In genomic region chr17:7218774-7219173, GRCh38 we compare ENCODE assay signal across 11 cellular contexts. TPM values are rescaled to one million over a fixed set of nuclear protein-coding genes. Genes with fewer than 3 reads are reported as not detected.
DNase-seq lines count a peak whose midpoint lies in the region; ATAC-seq and TF ChIP-seq lines count a peak whose summit lies in the region.
"Had no signal": no experiment of that assay in that cellular context is flagged by ENCODE, and none has a peak within 500 bp of the region (broad histone marks: within the 10 kb centered on the region; RNA-seq: fewer than 3 reads in every experiment).

No MANE protein-coding gene starts in this region.

- H3K4me3 ChIP-seq in lower lobe of right lung (no peak overlapping the region), thymus (ENCODE audit: low read length) (no peak overlapping the region)

- intact Hi-C loops in lower lobe of right lung (cut with DNase I): no loop called here

- TF ChIP-seq CTCF in lower lobe of right lung (IDR thresholded peaks at IDR 0.05): no peak

- H3K27me3 ChIP-seq in lower lobe of right lung (ENCODE audit: low read depth) (no peaks in the 10 kb centered on the region), thymus (ENCODE audit: control insufficient read depth, insufficient read depth) (no peaks in the 10 kb centered on the region)
- H3K27me3 ChIP-seq: MG63, pancreas had no signal

- H3K9me3 ChIP-seq in lower lobe of right lung (no peaks in the 10 kb centered on the region), thymus (ENCODE audit: control insufficient read depth) (no peaks in the 10 kb centered on the region)
- H3K9me3 ChIP-seq: MG63, pancreas had no signal

- H3K4me1 Mint-ChIP-seq in activated T-cell treated with anti-CD3 and anti-CD28 coated beads, Interleukin-2, amount 50 U/mL, for 72 hours (ENCODE audit: low read depth): peaks cover 78% of the 10 kb centered on the region
- peaks cover 66% of the 10 kb centered on the region for H3K4me1 Mint-ChIP-seq in activated naive CD8-positive, alpha-beta T cell treated with anti-CD3 and anti-CD28 coated beads for 36 hours

- H3K27ac ChIP-seq in lower lobe of right lung: peak overlapping the region; percentile 97
- peak overlapping the region; percentile 37 for H3K27ac ChIP-seq in thymus (ENCODE audit: low read depth)

- peak overlapping the region; percentile 4 to 95 for H3K4me3 Mint-ChIP-seq in activated T-cell treated with anti-CD3 and anti-CD28 coated beads, Interleukin-2, amount 50 U/mL, for 72 hours
- H3K4me3 Mint-ChIP-seq in activated naive CD8-positive, alpha-beta T cell treated with anti-CD3 and anti-CD28 coated beads for 36 hours: peak overlapping the region; percentile 99

- H3K9me3 Mint-ChIP-seq in activated T-cell treated with anti-CD3 and anti-CD28 coated beads, Interleukin-2, amount 50 U/mL, for 72 hours: no peaks in the 10 kb centered on the region
- H3K9me3 Mint-ChIP-seq in activated naive CD8-positive, alpha-beta T cell treated with anti-CD3 and anti-CD28 coated beads for 36 hours: no peaks in the 10 kb centered on the region

- 79% methylated on average over 5 of the region's 5 CpGs for WGBS in thymus

- no peak overlapping the region for H3K27ac Mint-ChIP-seq in activated T-cell treated with anti-CD3 and anti-CD28 coated beads, Interleukin-2, amount 50 U/mL, for 72 hours
- peak overlapping the region; percentile 75 for H3K27ac Mint-ChIP-seq in activated naive CD8-positive, alpha-beta T cell treated with anti-CD3 and anti-CD28 coated beads for 36 hours

- ATAC-seq in activated T-cell treated with anti-CD3 and anti-CD28 coated beads, Interleukin-2, amount 50 U/mL, for 72 hours (replicated peaks in 1 of 2): no peak
- ATAC-seq in lower lobe of right lung: no peak
- ATAC-seq: pancreas had no signal

- peaks cover 0 to 2% of the 10 kb centered on the region in 2 donors for H3K36me3 Mint-ChIP-seq in activated T-cell treated with anti-CD3 and anti-CD28 coated beads, Interleukin-2, amount 50 U/mL, for 72 hours (ENCODE audit: insufficient read depth in 2 of 2)
- peaks cover 13% of the 10 kb centered on the region for H3K36me3 Mint-ChIP-seq in activated naive CD8-positive, alpha-beta T cell treated with anti-CD3 and anti-CD28 coated beads for 36 hours

- no peaks in the 10 kb centered on the region for H3K27me3 Mint-ChIP-seq in activated T-cell treated with anti-CD3 and anti-CD28 coated beads, Interleukin-2, amount 50 U/mL, for 72 hours (ENCODE audit: low read depth)
- peaks cover 3% of the 10 kb centered on the region for H3K27me3 Mint-ChIP-seq in activated naive CD8-positive, alpha-beta T cell treated with anti-CD3 and anti-CD28 coated beads for 36 hours

- no peak for DNase-seq in activated T-cell treated with anti-CD3 and anti-CD28 coated beads, Interleukin-2, amount 50 U/mL, for 72 hours
- DNase-seq in activated T-cell treated with anti-CD3 and anti-CD28 coated beads, Interleukin-2, amount 50 U/mL, for 48 hours: no peak
- DNase-seq in activated naive CD8-positive, alpha-beta T cell treated with anti-CD3 and anti-CD28 coated beads for 36 hours: no peak
- DNase-seq in lower lobe of right lung (no peak), cerebellar cortex (ENCODE audit: low spot score) (no peak), KG1 (lab: John Stamatoyannopoulos, UW) (no peak), NCI-H2227 (lab: John Stamatoyannopoulos, UW; ENCODE audit: unreplicated experiment) (no peak)
- DNase-seq: MG63; stimulated activated naive CD4-positive, alpha-beta T cell treated with Interleukin-2 at 50 U/mL for 16 hours had no signal

- H3K4me1 ChIP-seq in lower lobe of right lung: peaks cover 67% of the 10 kb centered on the region
- H3K4me1 ChIP-seq in thymus (ENCODE audit: control insufficient read depth, insufficient read depth, low read length): peaks cover 48% of the 10 kb centered on the region

- H3K36me3 ChIP-seq in lower lobe of right lung (peaks cover 26% of the 10 kb centered on the region), thymus (ENCODE audit: control insufficient read depth, insufficient read depth) (peaks cover 20% of the 10 kb centered on the region)

RNA-seq across cellular contexts. Expression of gene DLG4, which starts 0.9 kb away (rescaled TPM):
- 10 to 100 TPM; 16.2 to 16.7 TPM for total RNA-seq in activated T-cell treated with anti-CD3 and anti-CD28 coated beads, Interleukin-2, amount 50 U/mL, for 72 hours
- 1 to 10 TPM; 8.9 to 9.8 TPM for total RNA-seq in activated naive CD8-positive, alpha-beta T cell treated with anti-CD3 and anti-CD28 coated beads for 36 hours
- 29.3 TPM for total RNA-seq in lower lobe of right lung
- 15.1 TPM for polyA plus RNA-seq in thymus

RNA-seq across cellular contexts. Expression of gene ACADVL, which starts 1.0 kb away (rescaled TPM):
- total RNA-seq in activated T-cell treated with anti-CD3 and anti-CD28 coated beads, Interleukin-2, amount 50 U/mL, for 72 hours: 100 to 1,000 TPM; 335 to 386 TPM
- total RNA-seq in activated naive CD8-positive, alpha-beta T cell treated with anti-CD3 and anti-CD28 coated beads for 36 hours: 100 to 1,000 TPM; 245 to 256 TPM
- total RNA-seq in lower lobe of right lung: 576 TPM
- 990 TPM for polyA plus RNA-seq in thymus

RNA-seq across cellular contexts. Expression of gene DVL2, which starts 15.5 kb away (rescaled TPM):
- 10 to 100 TPM; 49.5 to 54.8 TPM for total RNA-seq in activated T-cell treated with anti-CD3 and anti-CD28 coated beads, Interleukin-2, amount 50 U/mL, for 72 hours
- total RNA-seq in activated naive CD8-positive, alpha-beta T cell treated with anti-CD3 and anti-CD28 coated beads for 36 hours: 10 to 100 TPM; 64.4 to 66.5 TPM
- 46.4 TPM for total RNA-seq in lower lobe of right lung
- 26.6 TPM for polyA plus RNA-seq in thymus

RNA-seq across cellular contexts. Expression of gene PHF23, which starts 20.5 kb away (rescaled TPM):
- 10 to 100 TPM; 28.9 to 32.2 TPM for total RNA-seq in activated T-cell treated with anti-CD3 and anti-CD28 coated beads, Interleukin-2, amount 50 U/mL, for 72 hours
- 10 to 100 TPM; 28.1 to 28.8 TPM for total RNA-seq in activated naive CD8-positive, alpha-beta T cell treated with anti-CD3 and anti-CD28 coated beads for 36 hours
- total RNA-seq in lower lobe of right lung: 33.9 TPM
- polyA plus RNA-seq in thymus: 47.5 TPM

RNA-seq across cellular contexts. Expression of gene GABARAP, which starts 23.5 kb away (rescaled TPM):
- 100 to 1,000 TPM; 244 to 246 TPM for total RNA-seq in activated T-cell treated with anti-CD3 and anti-CD28 coated beads, Interleukin-2, amount 50 U/mL, for 72 hours
- 100 to 1,000 TPM; 112 to 113 TPM for total RNA-seq in activated naive CD8-positive, alpha-beta T cell treated with anti-CD3 and anti-CD28 coated beads for 36 hours
- 587 TPM for total RNA-seq in lower lobe of right lung
- polyA plus RNA-seq in thymus: 846 TPM
